9 cellular contexts compared by ENCODE assay signal in the genomic region with DNA sequence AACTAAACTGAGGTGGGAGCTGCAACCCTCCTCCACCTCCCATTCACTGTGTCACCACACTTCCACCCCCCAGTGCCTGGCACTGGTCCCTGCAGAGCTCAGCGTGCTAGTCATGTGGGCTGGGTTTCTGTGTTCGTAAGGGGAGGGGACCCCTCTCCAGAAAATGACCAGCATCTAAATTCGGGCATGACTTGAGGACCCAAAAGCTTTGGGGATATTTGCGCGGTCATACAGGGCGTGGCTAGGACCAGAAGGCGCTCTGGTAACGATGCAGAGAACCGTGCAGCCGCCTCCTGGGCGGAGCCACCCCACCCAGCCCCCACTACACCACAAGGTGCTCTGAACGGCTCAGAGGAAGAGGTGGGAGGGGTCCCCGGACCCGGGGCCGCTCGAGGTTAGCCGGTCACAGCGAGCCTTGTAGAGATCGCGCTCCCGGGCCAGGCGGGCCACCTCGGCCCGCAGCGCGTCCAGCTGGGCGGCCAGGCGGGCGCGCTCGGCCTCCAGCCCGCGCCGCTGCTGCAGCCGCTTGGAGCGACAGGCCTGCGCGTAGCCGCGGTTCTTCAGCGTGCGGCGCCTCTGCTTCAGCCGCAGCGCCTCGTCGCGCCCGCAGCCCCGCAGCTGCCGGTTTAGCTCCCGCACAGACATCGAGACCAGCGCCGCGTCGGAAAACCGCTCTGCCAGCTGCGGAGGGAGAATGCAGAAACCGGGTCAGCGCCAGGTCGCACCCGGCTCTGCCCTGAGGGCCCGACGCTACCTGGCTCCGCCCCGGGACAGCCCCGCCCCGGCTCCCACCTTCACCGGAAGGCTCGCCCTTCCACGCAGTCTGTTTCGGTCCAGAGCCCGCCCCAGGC. TPM values are rescaled to one million over a fixed set of nuclear protein-coding genes. Genes with fewer than 3 reads are reported as not detected.
DNase-seq lines count a peak whose midpoint lies in the region; ATAC-seq and TF ChIP-seq lines count a peak whose summit lies in the region.
"Had no signal": no experiment of that assay in that cellular context is flagged by ENCODE, and none has a peak within 500 bp of the region (broad histone marks: within the 10 kb centered on the region; RNA-seq: fewer than 3 reads in every experiment).

No MANE protein-coding gene starts in this region.

- CTCF ChIA-PET in Panc1 (lab: Charles Lee), result interaction anchor here (0.9 to 1.5 kb wide), 3 partner anchors 10 to 27 kb away, joined by 3 to 6 read pairs (median 5); no protein-coding TSS in a partner anchor

- peaks cover 9% of the 10 kb centered on the region; the same call in 1 of the 2 replicates for H3K4me1 ChIP-seq in Panc1 (ENCODE audit: control insufficient read depth, insufficient read depth, low read length)
- H3K4me1 ChIP-seq in gastroesophageal sphincter, result peaks cover 0 to 18% (median 0%) of the 10 kb centered on the region in 3 donors
- peaks cover 0 to 16% of the 10 kb centered on the region in 2 donors for H3K4me1 ChIP-seq in thoracic aorta (ENCODE audit: control insufficient read depth in 1 of 2, low read depth in 2 of 2)

- WGBS in gastroesophageal sphincter (ENCODE audit: low coverage in 1 of 2), 2 donors, result 0% methylated on average over 2 of the region's 74 CpGs; no CpG with 5 or more reads in 1 of the 2 donors

- POLR2A ChIA-PET in Panc1 (lab: Charles Lee), result no interaction called here

- in situ Hi-C loops in Panc1 (cut with HindIII; ENCODE audit: low pct_unique_long_range_greater_than_20kb, low sequenced_read_pairs), result no loop called here

- H3K4me3 ChIP-seq in Panc1 (ENCODE audit: low read depth in 2 of 2, low read length in 2 of 2), result peak overlapping the region; percentile 55 to 64
- H3K4me3 ChIP-seq in gastroesophageal sphincter, result peak overlapping the region; percentile 30 to 67
- peak overlapping the region; percentile 67 for H3K4me3 ChIP-seq in thoracic aorta

- intact Hi-C loops in Panc1 (cut with micrococcal nuclease; ENCODE audit: unreplicated experiment), result no loop called here

- ATAC-seq in GM19438 (IDR thresholded peaks at IDR 0.05; ENCODE audit: low read depth, unreplicated experiment) (peak; percentile 89), HG03521 (IDR thresholded peaks at IDR 0.05; ENCODE audit: unreplicated experiment) (peak; percentile 85), Panc1 (peak; percentile 94), gastroesophageal sphincter (peak; percentile 77), thoracic aorta (ENCODE audit: insufficient number of reproducible peaks, low FRiP score, low read depth) (no peak)

- BruUV-seq in Panc1 (replicated peaks; lab: Mats Ljungman, UMichigan), result no TSS peak

- DNase-seq in COR-L47 (lab: John Stamatoyannopoulos, UW) (peak; percentile 68), Panc1 (ENCODE audit: low read depth, low spot score) (no peak), occipital lobe (lab: John Stamatoyannopoulos, UW) (peak; percentile 37), thoracic aorta (ENCODE audit: low spot score) (no peak)
- peak; percentile 88 for DNase-seq in activated effector memory CD4-positive, alpha-beta T cell treated with anti-CD3 and anti-CD28 coated beads, Interleukin-2, amount 50 U/mL, for 16 hours

- no peak for TF ChIP-seq EP300 in gastroesophageal sphincter (IDR thresholded peaks at IDR 0.05)

- H3K27me3 ChIP-seq in Panc1 (ENCODE audit: control insufficient read depth, insufficient read depth, low read length) (no peaks in the 10 kb centered on the region), gastroesophageal sphincter (no peaks in the 10 kb centered on the region), thoracic aorta (replicated peaks; ENCODE audit: insufficient read depth) (no peaks in the 10 kb centered on the region)

- H3K27ac ChIP-seq in Panc1 (ENCODE audit: low read length) (peak overlapping the region; percentile 70; the same call in 1 of the 2 replicates), gastroesophageal sphincter (peak overlapping the region in 3 of 4 donors; percentile 45 to 69 (median 65)), thoracic aorta (no peak overlapping the region)

- H3K9me3 ChIP-seq in Panc1 (ENCODE audit: control insufficient read depth, insufficient read depth, low read depth, low read length), result no peaks in the 10 kb centered on the region
- no peaks in the 10 kb centered on the region for H3K9me3 ChIP-seq in gastroesophageal sphincter
- H3K9me3 ChIP-seq in thoracic aorta, result no peaks in the 10 kb centered on the region

- H3K36me3 ChIP-seq in Panc1 (ENCODE audit: control insufficient read depth, insufficient read depth, low read length), result no peaks in the 10 kb centered on the region; the same call in 1 of the 2 replicates
- H3K36me3 ChIP-seq in gastroesophageal sphincter, result no peaks in the 10 kb centered on the region
- H3K36me3 ChIP-seq in thoracic aorta, result no peaks in the 10 kb centered on the region

- no peak for TF ChIP-seq POLR2A in gastroesophageal sphincter (IDR thresholded peaks at IDR 0.05)

- TF ChIP-seq CTCF in Panc1 (IDR thresholded peaks at IDR 0.05) (no peak), gastroesophageal sphincter (IDR thresholded peaks at IDR 0.05) (no peak), thoracic aorta (IDR thresholded peaks at IDR 0.05) (no peak)

RNA-seq across cellular contexts. Expression of gene CPNE6, which starts 9.8 kb away (rescaled TPM):
- total RNA-seq in Panc1 (2021; ENCODE audit: unreplicated experiment) (not detected), gastroesophageal sphincter (1 to 10 TPM in 1 of 4 donors, not detected in 3; 1.5 TPM), occipital lobe (10.8 TPM), thoracic aorta (1 to 10 TPM; 1.3 to 2.4 TPM)
- not detected for polyA plus RNA-seq in Panc1 (2012; ENCODE audit: insufficient read length)
- total RNA-seq: dermis microvascular lymphatic vessel endothelial cell had no signal

RNA-seq across cellular contexts. Expression of gene PCK2, which starts 13.0 kb away (rescaled TPM):
- total RNA-seq in Panc1 (2021; ENCODE audit: unreplicated experiment) (24.5 TPM), gastroesophageal sphincter (10 to 100 TPM in 3 of 4 donors, 1 to 10 TPM in 1; 9.2 to 14.9 (median 11.6) TPM), occipital lobe (1.1 TPM), thoracic aorta (10 to 100 TPM; 11.4 to 16.9 TPM)
- 43.8 TPM for polyA plus RNA-seq in Panc1 (2012; ENCODE audit: insufficient read length)

RNA-seq across cellular contexts. Expression of gene CARMIL3, which starts 29.3 kb away (rescaled TPM):
- total RNA-seq in Panc1 (2021; ENCODE audit: unreplicated experiment), result 0.15 TPM
- polyA plus RNA-seq in Panc1 (2012; ENCODE audit: insufficient read length), result 0.29 TPM
- under 1 TPM in 3 of 4 donors, not detected in 1; 0.12 to 0.47 (median 0.17) TPM for total RNA-seq in gastroesophageal sphincter
- 24.2 TPM for total RNA-seq in occipital lobe
- total RNA-seq in thoracic aorta, result under 1 TPM in 1 of 2 donors, not detected in 1; 0.14 TPM

RNA-seq across cellular contexts. Expression of gene DCAF11, which starts 33.5 kb away (rescaled TPM):
- total RNA-seq in Panc1 (2021; ENCODE audit: unreplicated experiment) (37.4 TPM), gastroesophageal sphincter (10 to 100 TPM; 58.0 to 81.6 (median 71.6) TPM), occipital lobe (60.0 TPM), thoracic aorta (10 to 100 TPM; 52.8 to 54.2 TPM)
- polyA plus RNA-seq in Panc1 (2012; ENCODE audit: insufficient read length), result 37.8 TPM

RNA-seq across cellular contexts. Expression of gene NRL, which starts 33.6 kb away (rescaled TPM):
- total RNA-seq in Panc1 (2021; ENCODE audit: unreplicated experiment) (1.4 TPM), gastroesophageal sphincter (10 to 100 TPM in 1 of 4 donors, 1 to 10 TPM in 1, under 1 TPM in 1, not detected in 1; 0.81 to 10.4 (median 5.0) TPM), occipital lobe (0.94 TPM), thoracic aorta (1 to 10 TPM in 1 of 2 donors, under 1 TPM in 1; 0.92 to 6.1 TPM)
- polyA plus RNA-seq in Panc1 (2012; ENCODE audit: insufficient read length), result 0.59 TPM

Comparison
In these comparisons a context has a peak if more than half of its experiments do, and no peak if none do; other contexts are left out.
1. DNase-seq: peak in COR-L47 (single experiment), activated effector memory CD4-positive, alpha-beta T cell treated with anti-CD3 and anti-CD28 coated beads, Interleukin-2, amount 50 U/mL, for 16 hours (single experiment) and occipital lobe (single experiment); none in Panc1 (single experiment) and thoracic aorta (single experiment).
2. H3K27ac ChIP-seq: peak in Panc1 (single experiment) and gastroesophageal sphincter (3 of 4); none in thoracic aorta (0 of 2).
3. RNA of gene CARMIL3, which starts 29.3 kb away (total RNA-seq): 24.2 TPM in occipital lobe (single experiment); 0.12 to 0.47 TPM in gastroesophageal sphincter, 0.15 TPM in Panc1 (single experiment) and 0.14 TPM in thoracic aorta; every median in the first group is over 10 times any median in the second.
4. Peak in every context shown above with its lines, with median percentiles within 50 percentile points of each other: H3K4me3 ChIP-seq.